ENCODE assay signal across 8 cellular contexts in the genomic region with DNA sequence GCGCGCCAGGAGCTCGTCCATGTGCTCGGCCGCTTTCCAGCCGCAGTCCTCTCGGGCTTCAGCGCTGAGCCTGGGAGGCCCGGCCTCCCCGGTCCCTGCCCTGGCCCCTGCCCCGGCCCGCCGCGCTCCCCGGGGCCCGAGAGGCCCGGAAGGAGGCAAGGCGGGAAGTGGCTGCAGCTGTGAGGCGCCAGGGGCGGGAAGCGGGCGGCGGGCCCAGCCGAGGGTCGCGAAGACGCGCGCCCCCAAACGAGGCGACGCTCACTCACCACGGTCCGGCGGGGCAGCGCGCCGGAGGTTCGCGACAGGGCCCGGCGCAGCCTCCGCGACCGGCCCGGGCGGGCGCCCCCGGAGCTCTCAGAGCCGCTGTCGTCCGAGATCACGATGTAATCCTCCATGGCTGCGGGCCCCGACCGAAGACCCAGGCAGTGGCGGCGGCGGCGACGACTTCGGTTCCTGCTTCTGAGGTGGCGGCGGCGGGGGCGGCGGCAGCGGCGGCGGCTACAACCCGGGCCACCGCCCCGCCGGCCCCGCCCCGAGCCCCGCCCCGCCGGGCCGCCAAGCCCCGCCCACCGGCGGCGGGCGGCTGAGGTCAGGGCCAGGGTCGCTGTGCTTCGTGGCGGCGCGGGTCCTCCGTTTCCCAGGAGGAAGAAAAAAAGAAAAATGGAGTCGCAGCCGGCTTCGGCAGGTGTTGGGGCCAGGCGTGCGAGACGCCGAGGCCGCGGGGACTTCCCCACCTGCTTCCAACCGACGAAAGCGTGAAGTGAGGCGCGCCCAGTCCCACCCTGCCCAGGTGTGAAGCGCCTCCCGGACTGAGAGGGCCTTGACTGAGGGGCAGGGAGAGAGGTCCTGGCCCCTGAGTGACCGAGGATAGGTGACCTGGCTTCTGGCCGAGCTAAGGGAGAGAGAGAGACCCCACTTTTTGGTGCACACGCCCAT.
DNase-seq lines count a peak whose midpoint lies in the region; ATAC-seq and TF ChIP-seq lines count a peak whose summit lies in the region.
"Not testable (repeated sequence)": the region's sequence is repeated elsewhere in the genome, so short reads cannot be mapped to it uniquely, and the experiment has no call there.

No MANE protein-coding gene starts in this region.

- not testable (repeated sequence) for H3K27me3 ChIP-seq in spleen (replicated peaks in 1 of 7)

- DNase-seq in GM13976 (ENCODE audit: low spot score) (peak; percentile 51), coronary artery (ENCODE audit: low spot score) (peak; percentile 73), left kidney (ENCODE audit: low read depth, low spot score) (peak; percentile 72), spleen (peak; percentile 94)
- not testable (repeated sequence) for DNase-seq in LNCaP clone FGC (ENCODE audit: low read depth)
- peak; percentile 26 to 68 for DNase-seq in activated CD8-positive, alpha-beta memory T cell treated with anti-CD3 and anti-CD28 coated beads for 1 hour (ENCODE audit: extremely low read depth in 1 of 2, low read depth in 1 of 2)

- H3K4me3 ChIP-seq in LNCaP clone FGC (ENCODE audit: low read depth, low read length) = peak overlapping the region; percentile 30; the same call in 1 of the 2 replicates
- peak overlapping the region; percentile 81 for H3K4me3 ChIP-seq in coronary artery
- peak overlapping the region in 7 of 8 donors; percentile 19 to 72 (median 51) for H3K4me3 ChIP-seq in spleen
- peak overlapping the region; percentile 50 for H3K4me3 ChIP-seq in urinary bladder (ENCODE audit: low read depth, low read length)

- not testable (repeated sequence) for TF ChIP-seq POLR2A in spleen (IDR thresholded peaks at IDR 0.05)

- H3K36me3 ChIP-seq in spleen; urinary bladder (ENCODE audit: insufficient read depth): not testable (repeated sequence)

- peaks cover 0 to 13% (median 10%) of the 10 kb centered on the region in 6 donors for H3K4me1 ChIP-seq in spleen
- H3K4me1 ChIP-seq in urinary bladder (ENCODE audit: insufficient read depth) = not testable (repeated sequence)

- ATAC-seq in HG02571 (IDR thresholded peaks at IDR 0.05; ENCODE audit: unreplicated experiment) = peak; percentile 72

- intact Hi-C loops in spleen (cut with DNase I; ENCODE audit: low total_unique reads) = not testable (repeated sequence)

- not testable (repeated sequence) for H3K9me3 ChIP-seq in spleen

- in situ Hi-C loops in GM13976 (cut with MboI; ENCODE audit: low sequenced_read_pairs, unreplicated experiment) = not testable (repeated sequence)

- H3K27ac ChIP-seq in coronary artery = peak overlapping the region in 1 of 2 donors; percentile 65
- peak overlapping the region in 6 of 8 donors; percentile 70 to 87 (median 80) for H3K27ac ChIP-seq in spleen
- not testable (repeated sequence) for H3K27ac ChIP-seq in urinary bladder (ENCODE audit: low read depth)

- 0 to 1% (median 0%) methylated on average over 13 to 36 of the region's 110 CpGs; no CpG with 5 or more reads in 2 of the 5 donors for WGBS in spleen, 5 donors
- 1% methylated on average over 49 of the region's 110 CpGs for WGBS in urinary bladder

- not testable (repeated sequence) for TF ChIP-seq CTCF in GM13976 (IDR thresholded peaks at IDR 0.05; ENCODE audit: borderline replicate concordance, control extremely low read depth, extremely low read depth, insufficient read depth, missing control alignments); LNCaP clone FGC (IDR thresholded peaks at IDR 0.05; ENCODE audit: control insufficient read depth, extremely low read depth, insufficient read depth); coronary artery (IDR thresholded peaks at IDR 0.05); spleen (IDR thresholded peaks at IDR 0.05 in 8 of 11, conservative IDR thresholded peaks at IDR 0.05 in 3 of 11)

Comparison
In these comparisons a context has a peak if more than half of its experiments do, and no peak if none do; other contexts are left out.
1. H3K4me3 ChIP-seq: peak in every context shown above with its lines; median percentile 81 in coronary artery; 51 in spleen; 50 in urinary bladder; 30 in LNCaP clone FGC.